Comparison of ENCODE assay signal across 13 cellular contexts in genomic region chr20:59047938-59048680, GRCh38. TPM values are rescaled to one million over a fixed set of nuclear protein-coding genes. Genes with fewer than 3 reads are reported as not detected.
DNase-seq lines count a peak whose midpoint lies in the region; ATAC-seq and TF ChIP-seq lines count a peak whose summit lies in the region.
"Had no signal": no experiment of that assay in that cellular context is flagged by ENCODE, and none has a peak within 500 bp of the region (broad histone marks: within the 10 kb centered on the region; RNA-seq: fewer than 3 reads in every experiment).

No MANE protein-coding gene starts in this region.

- H3K36me3 ChIP-seq in trophoblast cell (ENCODE audit: control insufficient read depth in 1 of 2, insufficient read depth in 2 of 2, low read length in 2 of 2) = no peaks in the 10 kb centered on the region

- WGBS in trophoblast cell (ENCODE audit: extremely low coverage, insufficient coverage, insufficient read length) = no CpG with 5 or more reads among the region's 5 CpGs

- CTCF ChIA-PET in activated CD4-positive, alpha-beta memory T cell treated with anti-CD3 and anti-CD28 coated beads for 36 hours (lab: Charles Lee) = no interaction called here
- CTCF ChIA-PET in activated CD4-positive, alpha-beta memory T cell treated with anti-CD3 and anti-CD28 coated beads, Interleukin-2, amount 10 ng/mL, durations not matched to agents 7 days and 5 days (lab: Charles Lee) = no interaction called here

- peaks cover 0 to 6% of the 10 kb centered on the region in 2 experiments for H3K4me1 ChIP-seq in trophoblast cell (ENCODE audit: control insufficient read depth in 1 of 2, insufficient read depth in 2 of 2, low read length in 2 of 2)

- no peak overlapping the region for H2BK12ac ChIP-seq in trophoblast cell (ENCODE audit: low read length)

- no peaks in the 10 kb centered on the region for H3K36me3 Mint-ChIP-seq in activated CD4-positive, alpha-beta memory T cell treated with anti-CD3 and anti-CD28 coated beads for 36 hours
- no peaks in the 10 kb centered on the region for H3K36me3 Mint-ChIP-seq in activated CD4-positive, alpha-beta memory T cell treated with anti-CD3 and anti-CD28 coated beads, Interleukin-2, amount 10 ng/mL, durations not matched to agents 7 days and 5 days (ENCODE audit: low read depth)

- peaks cover 31% of the 10 kb centered on the region for H3K4me1 Mint-ChIP-seq in activated CD4-positive, alpha-beta memory T cell treated with anti-CD3 and anti-CD28 coated beads for 36 hours (ENCODE audit: low read depth)
- peaks cover 26% of the 10 kb centered on the region for H3K4me1 Mint-ChIP-seq in activated CD4-positive, alpha-beta memory T cell treated with anti-CD3 and anti-CD28 coated beads, Interleukin-2, amount 10 ng/mL, durations not matched to agents 7 days and 5 days

- no peak overlapping the region for H3K4me3 ChIP-seq in choroid plexus epithelial cell (ENCODE audit: low read depth, low read length)
- H3K4me3 ChIP-seq in trophoblast cell (ENCODE audit: low read depth, low read length) = no peak overlapping the region

- H3K79me2 ChIP-seq in trophoblast cell (ENCODE audit: control insufficient read depth, insufficient read depth, low read length, poor library complexity) = no peaks in the 10 kb centered on the region

- H4K12ac ChIP-seq in trophoblast cell (ENCODE audit: low read depth, low read length) = no peak overlapping the region

- H3K18ac ChIP-seq in trophoblast cell (ENCODE audit: low read length) = no peak overlapping the region

- no peaks in the 10 kb centered on the region for H3K27me3 ChIP-seq in trophoblast cell (ENCODE audit: insufficient read depth, low read length)

- no peaks in the 10 kb centered on the region for H3K9me3 ChIP-seq in trophoblast cell (ENCODE audit: insufficient read depth, low read depth, low read length)

- H2AFZ ChIP-seq in trophoblast cell (ENCODE audit: insufficient read depth, low read length, poor library complexity) = no peak overlapping the region

- H3K23ac ChIP-seq in trophoblast cell (ENCODE audit: low read length) = no peak overlapping the region

- no peak overlapping the region for H3K4ac ChIP-seq in trophoblast cell (ENCODE audit: low read depth, low read length)

- H3K4me3 Mint-ChIP-seq in activated CD4-positive, alpha-beta memory T cell treated with anti-CD3 and anti-CD28 coated beads for 36 hours = no peak overlapping the region
- no peak overlapping the region for H3K4me3 Mint-ChIP-seq in activated CD4-positive, alpha-beta memory T cell treated with anti-CD3 and anti-CD28 coated beads, Interleukin-2, amount 10 ng/mL, durations not matched to agents 7 days and 5 days
- H3K4me3 Mint-ChIP-seq: B cell had no signal

- no peak overlapping the region for H2BK120ac ChIP-seq in trophoblast cell (ENCODE audit: insufficient read depth, low read length, poor library complexity)

- in situ Hi-C loops in ACHN (cut with HindIII; ENCODE audit: low pct_ligation_motif_present, low pct_unique_long_range_greater_than_20kb, low sequenced_read_pairs) = no loop called here

- H2AK5ac ChIP-seq in trophoblast cell (ENCODE audit: low read length) = no peak overlapping the region

- H2BK5ac ChIP-seq in trophoblast cell (ENCODE audit: low read depth, low read length, poor library complexity) = no peak overlapping the region

- H4K8ac ChIP-seq in trophoblast cell (ENCODE audit: low read depth, low read length) = no peak overlapping the region

- no peak overlapping the region for H3K27ac ChIP-seq in trophoblast cell (ENCODE audit: low read depth, low read length)

- DNase-seq in activated CD4-positive, alpha-beta memory T cell treated with anti-CD3 and anti-CD28 coated beads for 36 hours = peak; percentile 68
- no peak for DNase-seq in activated CD4-positive, alpha-beta memory T cell treated with anti-CD3 and anti-CD28 coated beads, Interleukin-2, amount 10 ng/mL, durations not matched to agents 7 days and 5 days
- peak; percentile 85 for DNase-seq in LoVo (ENCODE audit: low spot score)
- DNase-seq in choroid plexus epithelial cell (ENCODE audit: low read depth) = peak; percentile 54
- peak; percentile 93 to 98 for DNase-seq in trophoblast cell
- no peak for DNase-seq in ACHN
- no peak for DNase-seq in DMS 273 (lab: John Stamatoyannopoulos, UW; ENCODE audit: unreplicated experiment)
- DNase-seq: central memory CD4-positive, alpha-beta T cell; Kasumi-1 had no signal

- POLR2A ChIA-PET in activated CD4-positive, alpha-beta memory T cell treated with anti-CD3 and anti-CD28 coated beads for 36 hours (lab: Charles Lee) = no interaction called here
- POLR2A ChIA-PET in activated CD4-positive, alpha-beta memory T cell treated with anti-CD3 and anti-CD28 coated beads, Interleukin-2, amount 10 ng/mL, durations not matched to agents 7 days and 5 days (lab: Charles Lee) = no interaction called here

- no peak overlapping the region for H3K9ac ChIP-seq in trophoblast cell (ENCODE audit: low read length)

- no peaks in the 10 kb centered on the region for H3K9me3 Mint-ChIP-seq in activated CD4-positive, alpha-beta memory T cell treated with anti-CD3 and anti-CD28 coated beads for 36 hours
- H3K9me3 Mint-ChIP-seq in activated CD4-positive, alpha-beta memory T cell treated with anti-CD3 and anti-CD28 coated beads, Interleukin-2, amount 10 ng/mL, durations not matched to agents 7 days and 5 days = no peaks in the 10 kb centered on the region

- H3K27me3 Mint-ChIP-seq in activated CD4-positive, alpha-beta memory T cell treated with anti-CD3 and anti-CD28 coated beads for 36 hours = no peaks in the 10 kb centered on the region
- peaks cover 19% of the 10 kb centered on the region for H3K27me3 Mint-ChIP-seq in activated CD4-positive, alpha-beta memory T cell treated with anti-CD3 and anti-CD28 coated beads, Interleukin-2, amount 10 ng/mL, durations not matched to agents 7 days and 5 days

- intact Hi-C loops in activated CD4-positive, alpha-beta memory T cell treated with anti-CD3 and anti-CD28 coated beads for 36 hours (cut with micrococcal nuclease) = loop anchor here (1.0 to 2.0 kb wide), 2 partner anchors 15 to 26 kb away; partner anchors contain the start of gene ATP5F1E

- H3K4me2 ChIP-seq in trophoblast cell (ENCODE audit: low read length) = no peak overlapping the region

- peaks cover 1% of the 10 kb centered on the region for H3K79me1 ChIP-seq in trophoblast cell (ENCODE audit: low read length)

- no peak for ATAC-seq in GM18870 (IDR thresholded peaks at IDR 0.05; ENCODE audit: unreplicated experiment)

- no peak overlapping the region for H3K14ac ChIP-seq in trophoblast cell (ENCODE audit: low read length)

- H3K27ac Mint-ChIP-seq in activated CD4-positive, alpha-beta memory T cell treated with anti-CD3 and anti-CD28 coated beads for 36 hours = peak overlapping the region; percentile 47
- no peak overlapping the region for H3K27ac Mint-ChIP-seq in activated CD4-positive, alpha-beta memory T cell treated with anti-CD3 and anti-CD28 coated beads, Interleukin-2, amount 10 ng/mL, durations not matched to agents 7 days and 5 days

- no peak overlapping the region for H4K91ac ChIP-seq in trophoblast cell (ENCODE audit: low read depth, low read length)

- TF ChIP-seq CTCF in choroid plexus epithelial cell (conservative IDR thresholded peaks at IDR 0.05; ENCODE audit: low read depth, low read length) = no peak

RNA-seq across cellular contexts. Expression of gene PRELID3B, which starts 5.5 kb away (rescaled TPM):
- total RNA-seq in activated CD4-positive, alpha-beta memory T cell treated with anti-CD3 and anti-CD28 coated beads for 36 hours = 100 to 1,000 TPM; 148 to 151 TPM
- 10 to 100 TPM; 88.6 to 88.7 TPM for total RNA-seq in activated CD4-positive, alpha-beta memory T cell treated with anti-CD3 and anti-CD28 coated beads, Interleukin-2, amount 10 ng/mL, durations not matched to agents 7 days and 5 days
- polyA plus RNA-seq in trophoblast cell (2013) = 15.5 and 16.5 TPM in 2 replicates

RNA-seq across cellular contexts. Expression of gene ATP5F1E, which starts 16.0 kb away (rescaled TPM):
- 10 to 100 TPM; 82.2 to 90.4 TPM for total RNA-seq in activated CD4-positive, alpha-beta memory T cell treated with anti-CD3 and anti-CD28 coated beads for 36 hours
- total RNA-seq in activated CD4-positive, alpha-beta memory T cell treated with anti-CD3 and anti-CD28 coated beads, Interleukin-2, amount 10 ng/mL, durations not matched to agents 7 days and 5 days = 10 to 100 TPM; 80.4 to 82.1 TPM
- 59.8 and 60.8 TPM in 2 replicates for polyA plus RNA-seq in trophoblast cell (2013)

RNA-seq across cellular contexts. Expression of gene TUBB1, which starts 28.9 kb away (rescaled TPM):
- not detected for total RNA-seq in activated CD4-positive, alpha-beta memory T cell treated with anti-CD3 and anti-CD28 coated beads for 36 hours
- not detected for total RNA-seq in activated CD4-positive, alpha-beta memory T cell treated with anti-CD3 and anti-CD28 coated beads, Interleukin-2, amount 10 ng/mL, durations not matched to agents 7 days and 5 days
- 0.12 TPM in 2 replicates for polyA plus RNA-seq in trophoblast cell (2013)
- total RNA-seq: H4, pulmonary artery endothelial cell had no signal

RNA-seq across cellular contexts. Expression of gene CTSZ, which starts 41.1 kb away (rescaled TPM):
- total RNA-seq in activated CD4-positive, alpha-beta memory T cell treated with anti-CD3 and anti-CD28 coated beads for 36 hours = 10 to 100 TPM; 32.9 to 34.8 TPM
- 10 to 100 TPM; 45.0 to 49.0 TPM for total RNA-seq in activated CD4-positive, alpha-beta memory T cell treated with anti-CD3 and anti-CD28 coated beads, Interleukin-2, amount 10 ng/mL, durations not matched to agents 7 days and 5 days
- polyA plus RNA-seq in trophoblast cell (2013) = 62.0 and 62.5 TPM in 2 replicates

Comparison
In these comparisons a context has a peak if more than half of its experiments do, and no peak if none do; other contexts are left out.
1. DNase-seq: peak in activated CD4-positive, alpha-beta memory T cell treated with anti-CD3 and anti-CD28 coated beads for 36 hours (single experiment), LoVo (single experiment), choroid plexus epithelial cell (single experiment) and trophoblast cell (2 of 2); none in activated CD4-positive, alpha-beta memory T cell treated with anti-CD3 and anti-CD28 coated beads, Interleukin-2, amount 10 ng/mL, durations not matched to agents 7 days and 5 days (single experiment), ACHN (single experiment) and DMS 273 (single experiment).